Comparison of ENCODE assay signal across 11 cellular contexts in the genomic region with DNA sequence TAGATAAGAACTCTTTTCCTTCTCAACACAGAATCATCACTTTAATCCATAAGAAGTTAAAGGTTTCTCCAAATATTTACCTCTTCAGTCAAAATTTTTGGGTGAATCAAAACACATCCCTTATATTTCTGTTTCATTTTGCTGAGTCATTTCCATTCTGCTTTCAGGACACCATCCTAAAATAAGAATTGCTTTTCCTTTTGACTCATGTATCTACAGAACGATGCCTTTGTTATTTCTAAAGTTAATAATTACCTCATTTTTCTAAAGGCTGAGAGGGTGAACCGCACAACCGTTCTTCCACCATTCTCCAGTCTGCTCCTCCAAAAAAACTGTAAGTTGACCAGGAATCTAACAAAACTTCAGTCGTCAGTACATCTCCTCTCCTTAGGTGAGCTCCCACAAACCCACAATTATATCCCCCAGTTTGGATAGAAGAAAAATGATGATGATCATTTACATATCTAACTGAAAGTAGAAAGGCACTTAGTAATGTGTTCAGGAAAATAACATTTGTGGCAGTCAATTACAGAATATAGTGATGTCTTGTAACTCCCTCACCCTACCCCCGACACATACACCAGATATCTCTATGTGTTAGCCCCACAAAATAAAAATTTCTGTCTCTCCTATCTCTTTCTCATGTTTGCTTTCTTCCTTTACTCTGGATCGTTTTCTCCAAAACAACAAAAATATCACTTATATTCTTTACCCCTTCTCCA.
DNase-seq lines count a peak whose midpoint lies in the region; ATAC-seq, FAIRE-seq and TF ChIP-seq lines count a peak whose summit lies in the region.
"Had no signal": no experiment of that assay in that cellular context is flagged by ENCODE, and none has a peak within 500 bp of the region (broad histone marks: within the 10 kb centered on the region; RNA-seq: fewer than 3 reads in every experiment).

No MANE protein-coding gene starts in this region.

- DNase-seq in bronchial epithelial cell (ENCODE audit: low read depth) (peak; percentile 37), D721Med (ENCODE audit: insufficient read length, low spot score) (no peak), G401 (ENCODE audit: low spot score) (no peak)
- no peak for DNase-seq in activated CD8-positive, alpha-beta memory T cell treated with anti-CD3 and anti-CD28 coated beads, Interleukin-2, amount 50 U/mL, for 48 hours
- DNase-seq: AML-193, nucleus accumbens had no signal

- peaks cover 0 to 6% (median 0%) of the 10 kb centered on the region in 3 donors for H3K4me1 ChIP-seq in gastroesophageal sphincter

- H3K27me3 ChIP-seq in bronchial epithelial cell (ENCODE audit: control insufficient read depth, insufficient read depth, low read length) (no peaks in the 10 kb centered on the region), gastroesophageal sphincter (no peaks in the 10 kb centered on the region)

- TF ChIP-seq POLR2A in gastroesophageal sphincter (IDR thresholded peaks at IDR 0.05) = no peak

- WGBS in gastroesophageal sphincter (ENCODE audit: low coverage in 1 of 2), 2 donors = 37% methylated on average over 6 of the region's 6 CpGs

- in situ Hi-C loops in G401 (cut with HindIII; ENCODE audit: low sequenced_read_pairs) = no loop called here

- no peak for TF ChIP-seq EP300 in gastroesophageal sphincter (IDR thresholded peaks at IDR 0.05)

- peak overlapping the region in 1 of 4 donors; percentile 9 for H3K27ac ChIP-seq in gastroesophageal sphincter

- no peak for FAIRE-seq in bronchial epithelial cell (lab: Jason Lieb, UNC)
- FAIRE-seq in D721Med (lab: Jason Lieb, UNC) = no peak
- FAIRE-seq: colon had no signal

- no peaks in the 10 kb centered on the region for H3K36me3 ChIP-seq in bronchial epithelial cell (ENCODE audit: control insufficient read depth, insufficient read depth, low read length)
- no peaks in the 10 kb centered on the region for H3K36me3 ChIP-seq in gastroesophageal sphincter

- TF ChIP-seq CTCF in bronchial epithelial cell (IDR thresholded peaks at IDR 0.05; ENCODE audit: insufficient read depth, low read length, severe bottlenecking) = no peak
- no peak for TF ChIP-seq CTCF in D721Med (IDR thresholded peaks at IDR 0.05; ENCODE audit: insufficient read depth, missing control alignments)
- TF ChIP-seq CTCF in gastroesophageal sphincter (IDR thresholded peaks at IDR 0.05) = no peak

- no peak overlapping the region for H3K4me3 ChIP-seq in bronchial epithelial cell (ENCODE audit: low read depth, low read length)
- no peak overlapping the region for H3K4me3 ChIP-seq in gastroesophageal sphincter

- ATAC-seq in GM18502 (IDR thresholded peaks at IDR 0.05; ENCODE audit: poor library complexity, unreplicated experiment) = peak; percentile 88
- ATAC-seq in GM21423 (IDR thresholded peaks at IDR 0.05; ENCODE audit: unreplicated experiment) = peak; percentile 95
- peak; percentile 98 for ATAC-seq in HG03097 (IDR thresholded peaks at IDR 0.05; ENCODE audit: low FRiP score, unreplicated experiment)
- ATAC-seq in gastroesophageal sphincter = no peak

- H3K9me3 ChIP-seq in gastroesophageal sphincter = no peaks in the 10 kb centered on the region
